ENCODE assay signal across 34 cellular contexts in genomic region chr6:52894278-52894677, GRCh38. TPM values are rescaled to one million over a fixed set of nuclear protein-coding genes. Genes with fewer than 3 reads are reported as not detected.
"Had no signal": no experiment of that assay in that cellular context is flagged by ENCODE, and none has a peak within 500 bp of the region (broad histone marks: within the 10 kb centered on the region; RNA-seq: fewer than 3 reads in every experiment).

No MANE protein-coding gene starts in this region.

- H3K27me3 ChIP-seq: heart left ventricle, left lung, right atrium auricular region, right lobe of liver, thyroid gland, transverse colon, upper lobe of right lung had no signal

- DNase-seq: heart left ventricle; hypothalamus; immature natural killer cell; kidney; left colon; left lung; lower lobe of right lung; mammary epithelial cell; mesenchymal stem cell; naive thymus-derived CD8-positive, alpha-beta T cell; nucleus accumbens; right lobe of liver; stimulated activated CD4-positive, alpha-beta T cell treated with anti-CD3 and anti-CD28 coated beads, Interleukin-1b, Interleukin-23, amount 100 ng/mL, for 48 hours; stimulated activated CD4-positive, alpha-beta T cell treated with anti-CD3 and anti-CD28 coated beads, Interleukin-2, amount 100 ng/mL, for 48 hours; stimulated activated naive B cell treated with anti-CD40 and anti-IgM and Interleukin-4, amounts not matched to agents 10 μg/mL and 1 μg/mL and 100 μg/mL, for 72 hours; stimulated activated naive CD8-positive, alpha-beta T cell treated with anti-CD3 and anti-CD28 coated beads, Interleukin-15, Interleukin-2, amounts not matched to agents 100 U/mL and 50 U/mL, for 24 hours; substantia nigra; thyroid gland; transverse colon; upper lobe of right lung had no signal

- H3K27ac ChIP-seq: heart left ventricle, left lung, lower lobe of right lung, right atrium auricular region, right lobe of liver, thyroid gland, transverse colon, upper lobe of right lung had no signal

- H3K4me3 Mint-ChIP-seq: immature natural killer cell; naive thymus-derived CD8-positive, alpha-beta T cell; nephron; neural crest cell; stimulated activated naive B cell treated with anti-CD40 and anti-IgM and Interleukin-4, amounts not matched to agents 10 μg/mL and 1 μg/mL and 100 μg/mL, for 72 hours had no signal

- H3K27ac Mint-ChIP-seq: immature natural killer cell; naive thymus-derived CD8-positive, alpha-beta T cell; nephron; progenitor cell of endocrine pancreas; stimulated activated naive B cell treated with anti-CD40 and anti-IgM and Interleukin-4, amounts not matched to agents 10 μg/mL and 1 μg/mL and 100 μg/mL, for 72 hours had no signal

- H3K36me3 ChIP-seq: heart left ventricle, left lung, lower lobe of right lung, right atrium auricular region, right lobe of liver, thyroid gland, transverse colon, upper lobe of right lung had no signal

- H3K4me2 ChIP-seq: smooth muscle cell had no signal

- H3K4me1 Mint-ChIP-seq: immature natural killer cell; naive thymus-derived CD8-positive, alpha-beta T cell; nephron; stimulated activated naive B cell treated with anti-CD40 and anti-IgM and Interleukin-4, amounts not matched to agents 10 μg/mL and 1 μg/mL and 100 μg/mL, for 72 hours had no signal

- H3K4me1 ChIP-seq: heart left ventricle, left lung, lower lobe of right lung, right atrium auricular region, right lobe of liver, thyroid gland, transverse colon, upper lobe of right lung had no signal

- H3K36me3 Mint-ChIP-seq: stimulated activated naive B cell treated with anti-CD40 and anti-IgM and Interleukin-4, amounts not matched to agents 10 μg/mL and 1 μg/mL and 100 μg/mL, for 72 hours had no signal

- ATAC-seq: heart left ventricle; left colon; left lung; lower lobe of right lung; naive thymus-derived CD8-positive, alpha-beta T cell; stimulated activated naive B cell treated with anti-CD40 and anti-IgM and Interleukin-4, amounts not matched to agents 10 μg/mL and 1 μg/mL and 100 μg/mL, for 72 hours; upper lobe of right lung had no signal

- FAIRE-seq: islet of Langerhans, kidney, urothelium cell line had no signal

- H3K4me3 ChIP-seq: heart left ventricle, left lung, lower lobe of right lung, right atrium auricular region, right lobe of liver, smooth muscle cell, thyroid gland, transverse colon, upper lobe of right lung had no signal

- H3K9me3 ChIP-seq: heart left ventricle, left lung, lower lobe of right lung, right atrium auricular region, right lobe of liver, thyroid gland, transverse colon, upper lobe of right lung had no signal

- H3K27me3 Mint-ChIP-seq: progenitor cell of endocrine pancreas had no signal

RNA-seq across cellular contexts. Expression of gene GSTA3, which starts 15.2 kb away (rescaled TPM):
- total RNA-seq: heart left ventricle; kidney; left colon; liver; mammary epithelial cell; mucosa of gallbladder; naive thymus-derived CD8-positive, alpha-beta T cell; neural crest cell; osteoblast; progenitor cell of endocrine pancreas; pulmonary artery endothelial cell; renal cortical epithelial cell; right atrium auricular region; right lobe of liver; skeletal muscle tissue; smooth muscle cell; temporal lobe; thyroid gland; transverse colon; upper lobe of right lung had no signal
- polyA plus RNA-seq: heart left ventricle; immature natural killer cell; liver; mammary epithelial cell; naive thymus-derived CD8-positive, alpha-beta T cell; smooth muscle cell had no signal

RNA-seq across cellular contexts. Expression of gene GSTA5, which starts 53.7 kb away (rescaled TPM):
- total RNA-seq: heart left ventricle; kidney; left colon; left lung; liver; lower lobe of right lung; mucosa of gallbladder; naive thymus-derived CD8-positive, alpha-beta T cell; neural crest cell; osteoblast; progenitor cell of endocrine pancreas; pulmonary artery endothelial cell; renal cortical epithelial cell; right atrium auricular region; right lobe of liver; skeletal muscle tissue; smooth muscle cell; temporal lobe; thyroid gland; transverse colon; upper lobe of right lung had no signal
- polyA plus RNA-seq: heart left ventricle; immature natural killer cell; liver; mammary epithelial cell; naive thymus-derived CD8-positive, alpha-beta T cell; smooth muscle cell had no signal
